ENCODE assay signal across 13 cellular contexts in the genomic region with DNA sequence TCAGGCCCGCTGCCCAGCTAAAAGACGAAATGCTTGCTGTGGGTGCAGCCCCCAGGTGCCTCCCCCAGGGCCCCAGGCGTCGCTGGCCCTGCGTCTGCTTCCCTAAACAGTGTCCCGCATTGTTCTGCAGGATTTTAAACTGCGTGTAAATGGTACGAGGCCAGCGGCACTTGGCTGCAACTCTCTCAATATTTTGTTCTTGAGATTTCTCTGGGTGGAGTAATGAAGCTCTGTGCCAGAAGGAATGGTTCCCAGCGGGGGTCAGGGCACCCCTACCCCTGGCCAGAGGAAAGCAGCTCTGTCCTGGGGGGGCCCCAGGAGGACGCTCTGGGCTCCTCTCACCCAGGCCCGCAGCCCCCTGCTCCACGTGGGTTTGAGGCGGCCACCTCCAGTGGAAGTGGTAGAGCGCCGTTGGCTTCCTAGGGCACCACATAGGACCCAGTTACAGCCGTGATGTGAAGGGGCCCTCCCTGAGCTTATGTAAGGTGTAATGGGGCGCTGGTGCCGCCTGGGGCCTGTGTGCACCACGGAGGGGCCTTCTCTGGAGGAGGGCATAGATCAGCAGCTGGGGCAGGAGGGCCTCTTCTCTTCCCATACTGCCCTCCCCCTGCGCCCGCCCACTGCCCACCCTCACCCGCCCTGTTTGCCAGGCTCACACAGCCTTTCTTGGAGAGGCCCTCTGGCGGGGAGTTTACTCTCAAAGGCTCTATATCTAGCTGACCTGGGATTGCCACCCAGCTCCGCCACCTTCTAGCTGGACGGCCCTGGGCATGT. TPM values are rescaled to one million over a fixed set of nuclear protein-coding genes. Genes with fewer than 3 reads are reported as not detected.
DNase-seq lines count a peak whose midpoint lies in the region; ATAC-seq and TF ChIP-seq lines count a peak whose summit lies in the region.
"Had no signal": no experiment of that assay in that cellular context is flagged by ENCODE, and none has a peak within 500 bp of the region (broad histone marks: within the 10 kb centered on the region; RNA-seq: fewer than 3 reads in every experiment).

No MANE protein-coding gene starts in this region.

- intact Hi-C loops in heart right ventricle (cut with DNase I): no loop called here

- H3K36me3 ChIP-seq in heart right ventricle (no peaks in the 10 kb centered on the region), neural progenitor cell (peaks cover 5% of the 10 kb centered on the region), upper lobe of left lung (peaks cover 0 to 3% (median 0%) of the 10 kb centered on the region in 4 donors)

- WGBS in heart right ventricle, 2 donors: 38 to 53% methylated on average over 26 of the region's 26 CpGs
- 14 to 33% methylated on average over 10 to 21 of the region's 26 CpGs for WGBS in upper lobe of left lung, 2 donors

- peaks cover 22% of the 10 kb centered on the region for H3F3A ChIP-seq in neural progenitor cell (ENCODE audit: low read depth)

- TF ChIP-seq CTCF in heart right ventricle (IDR thresholded peaks at IDR 0.05): peak in 2 of 9 donors; percentile 20 to 21
- TF ChIP-seq CTCF in neural progenitor cell (IDR thresholded peaks at IDR 0.05): no peak
- peak in 2 of 6 experiments; percentile 7 to 15 for TF ChIP-seq CTCF in upper lobe of left lung (IDR thresholded peaks at IDR 0.05)

- H3K27me3 ChIP-seq in heart right ventricle (no peaks in the 10 kb centered on the region), neural progenitor cell (no peaks in the 10 kb centered on the region), upper lobe of left lung (no peaks in the 10 kb centered on the region)

- H3K4me1 Mint-ChIP-seq in neural progenitor cell: peaks cover 38% of the 10 kb centered on the region

- H3K4me3 ChIP-seq in heart right ventricle (no peak overlapping the region), neural progenitor cell (no peak overlapping the region), upper lobe of left lung (peak overlapping the region in 1 of 4 donors; percentile 10)

- H3K9me3 ChIP-seq in heart right ventricle: peaks cover 0 to 4% (median 0%) of the 10 kb centered on the region in 11 donors
- no peaks in the 10 kb centered on the region for H3K9me3 ChIP-seq in neural progenitor cell (ENCODE audit: low read depth)
- H3K9me3 ChIP-seq in upper lobe of left lung: no peaks in the 10 kb centered on the region

- H3K9ac ChIP-seq in neural progenitor cell: no peak overlapping the region

- no peak overlapping the region for H3K4me3 Mint-ChIP-seq in neural progenitor cell
- H3K4me3 Mint-ChIP-seq: HFFc6 had no signal

- H3K79me2 ChIP-seq in neural progenitor cell (ENCODE audit: low read depth): peaks cover 95% of the 10 kb centered on the region

- no peak overlapping the region for H2AFZ ChIP-seq in neural progenitor cell (replicated peaks)

- H3K27ac ChIP-seq in heart right ventricle (peak overlapping the region in 9 of 10 donors; percentile 31 to 76 (median 51)), neural progenitor cell (peak overlapping the region; percentile 52), upper lobe of left lung (peak overlapping the region; percentile 67 to 83 (median 76))

- no peak for TF ChIP-seq POLR2A in upper lobe of left lung (IDR thresholded peaks at IDR 0.05)

- H3K9me3 Mint-ChIP-seq in neural progenitor cell: peaks cover 2% of the 10 kb centered on the region
- H3K9me3 Mint-ChIP-seq: HFFc6 had no signal

- peaks cover 9% of the 10 kb centered on the region for H3K36me3 Mint-ChIP-seq in neural progenitor cell

- H3K27me3 Mint-ChIP-seq in neural progenitor cell (ENCODE audit: insufficient read depth, low read depth): peaks cover 7% of the 10 kb centered on the region

- H3K4me1 ChIP-seq in heart right ventricle (peaks cover 4 to 28% (median 21%) of the 10 kb centered on the region in 9 donors), neural progenitor cell (peaks cover 35% of the 10 kb centered on the region), upper lobe of left lung (peaks cover 34 to 54% (median 47%) of the 10 kb centered on the region in 4 donors)

- TF ChIP-seq EP300 in upper lobe of left lung (IDR thresholded peaks at IDR 0.05): no peak

- peak; percentile 51 to 80 (median 67) for ATAC-seq in heart right ventricle
- ATAC-seq in upper lobe of left lung (ENCODE audit: low FRiP score in 2 of 2): peak; percentile 43 to 76
- ATAC-seq in GM21526 (IDR thresholded peaks at IDR 0.05; ENCODE audit: low FRiP score, unreplicated experiment): no peak

- DNase-seq in amygdala (lab: John Stamatoyannopoulos, UW) (peak in 46 of 56 donors; percentile 18 to 84 (median 56)), heart right ventricle (no peak), neural progenitor cell (ENCODE audit: low spot score) (no peak), upper lobe of left lung (no peak), HuH-7 (ENCODE audit: low spot score) (no peak), NCI-H774 (lab: John Stamatoyannopoulos, UW) (no peak), COLO829 (ENCODE audit: low spot score) (no peak)
- DNase-seq: activated CD4-positive, alpha-beta T cell treated with anti-CD3 and anti-CD28 coated beads, Interleukin-2, amount 50 U/mL, for 48 hours; glutamatergic neuron; NCI-H187 treated with DMSO at 0.1 percent for 48 hours had no signal

- H4K20me1 ChIP-seq in neural progenitor cell (ENCODE audit: low read depth): peaks cover 77% of the 10 kb centered on the region

- peak overlapping the region; percentile 78 for H3K27ac Mint-ChIP-seq in neural progenitor cell

- H3K4me2 ChIP-seq in neural progenitor cell: peak overlapping the region; percentile 70

RNA-seq across cellular contexts. Expression of a gene that starts 19.8 kb away (rescaled TPM):
- 10 to 100 TPM; 11.7 to 22.4 (median 16.1) TPM for total RNA-seq in heart right ventricle
- polyA plus RNA-seq in heart right ventricle: 10 to 100 TPM in 1 of 2 donors, 1 to 10 TPM in 1; 8.6 to 19.2 TPM
- total RNA-seq in neural progenitor cell (ENCODE audit: low replicate concordance): 9.7 and 34.3 TPM in 2 replicates
- total RNA-seq in upper lobe of left lung: 10 to 100 TPM; 23.4 to 88.2 (median 54.4) TPM

RNA-seq across cellular contexts. Expression of a gene that starts 51.4 kb away (rescaled TPM):
- total RNA-seq in heart right ventricle (not detected), neural progenitor cell (ENCODE audit: low replicate concordance) (1.0 and 1.9 TPM in 2 replicates), upper lobe of left lung (under 1 TPM in 1 of 6 donors, not detected in 5; 0.47 TPM)
- polyA plus RNA-seq in heart right ventricle: under 1 TPM in 1 of 2 donors, not detected in 1; 0.03 TPM
- total RNA-seq: HFFc6 had no signal

RNA-seq across cellular contexts. Expression of a gene that starts 58.7 kb away (rescaled TPM):
- under 1 TPM in 1 of 10 donors, not detected in 9; 0.55 TPM for total RNA-seq in heart right ventricle
- polyA plus RNA-seq in heart right ventricle: not detected
- not detected in 2 replicates for total RNA-seq in neural progenitor cell (ENCODE audit: low replicate concordance)
- total RNA-seq in upper lobe of left lung: 1 to 10 TPM in 1 of 6 donors, under 1 TPM in 1, not detected in 4; 0.83 to 1.3 TPM
- total RNA-seq: HFFc6, renal cortical epithelial cell had no signal

Comparison
In these comparisons a context has a peak if more than half of its experiments do, and no peak if none do; other contexts are left out.
1. DNase-seq: peak in amygdala (46 of 56); none in heart right ventricle (0 of 2), neural progenitor cell (single experiment), upper lobe of left lung (0 of 2), HuH-7 (single experiment), NCI-H774 (single experiment) and COLO829 (single experiment).
2. Peak in every context shown above with its lines, with median percentiles within 50 percentile points of each other: H3K27ac ChIP-seq.